In the genomic region with DNA sequence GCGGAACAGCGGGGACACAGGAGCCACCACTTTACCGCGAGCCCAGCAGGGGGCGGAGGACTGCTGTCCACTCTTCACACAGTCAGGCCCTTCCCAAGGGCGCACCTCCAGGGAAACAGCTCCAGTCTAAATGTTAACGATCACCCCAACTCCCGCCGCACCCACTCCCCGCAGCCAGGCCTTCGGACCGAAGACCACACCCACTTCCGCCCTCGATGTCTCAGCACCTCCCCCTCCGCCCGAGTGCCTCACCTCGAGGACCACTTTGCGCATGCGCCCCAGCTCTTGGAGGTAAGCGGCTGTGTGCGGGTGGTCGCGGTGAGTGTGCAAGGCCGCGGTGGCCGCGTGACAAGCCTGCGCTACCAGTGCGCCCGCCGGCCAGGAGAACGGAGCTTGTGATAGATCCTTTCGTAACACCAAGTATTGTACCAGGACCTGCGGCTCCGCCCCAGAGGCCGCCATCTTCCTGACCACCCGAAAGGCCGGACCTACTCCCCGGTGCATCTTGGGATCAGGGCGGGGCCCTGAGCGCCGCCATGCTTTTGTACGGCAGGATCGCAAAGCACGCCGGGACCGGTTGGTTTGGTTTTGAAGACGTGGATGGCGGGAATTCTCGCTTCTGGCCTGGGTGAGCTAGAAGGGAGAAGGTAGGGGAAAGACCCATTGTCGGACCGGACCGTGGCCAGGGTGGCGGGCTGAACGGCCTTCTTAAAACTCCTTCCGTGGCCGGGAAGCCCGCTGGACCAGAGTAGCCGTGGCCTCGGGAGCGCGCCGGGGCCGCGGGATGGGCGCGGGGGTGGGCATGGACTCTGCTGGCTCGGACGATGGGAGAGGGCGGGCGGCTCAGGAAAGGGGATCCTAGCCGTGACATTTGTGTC, we compare ENCODE assay signal across 1 cellular context.
TF ChIP-seq lines count a peak whose summit lies in the region.

A gene with protein sequence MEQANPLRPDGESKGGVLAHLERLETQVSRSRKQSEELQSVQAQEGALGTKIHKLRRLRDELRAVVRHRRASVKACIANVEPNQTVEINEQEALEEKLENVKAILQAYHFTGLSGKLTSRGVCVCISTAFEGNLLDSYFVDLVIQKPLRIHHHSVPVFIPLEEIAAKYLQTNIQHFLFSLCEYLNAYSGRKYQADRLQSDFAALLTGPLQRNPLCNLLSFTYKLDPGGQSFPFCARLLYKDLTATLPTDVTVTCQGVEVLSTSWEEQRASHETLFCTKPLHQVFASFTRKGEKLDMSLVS (plus strand): TSS at position 552 of the 878 bp plus-strand sequence. CDS start 495 bp downstream, outside the sequence.
A gene with protein sequence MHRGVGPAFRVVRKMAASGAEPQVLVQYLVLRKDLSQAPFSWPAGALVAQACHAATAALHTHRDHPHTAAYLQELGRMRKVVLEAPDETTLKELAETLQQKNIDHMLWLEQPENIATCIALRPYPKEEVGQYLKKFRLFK (minus strand): TSS at position 518 of the 878 bp plus-strand sequence. CDS start 14 bp downstream, at position 504.

TF ChIP-seq in HepG2, 621 proteins besides CTCF, POLR2A, EP300 and RAD21 (continued from another document and continues in another):
- TF ChIP-seq, protein P1, sequence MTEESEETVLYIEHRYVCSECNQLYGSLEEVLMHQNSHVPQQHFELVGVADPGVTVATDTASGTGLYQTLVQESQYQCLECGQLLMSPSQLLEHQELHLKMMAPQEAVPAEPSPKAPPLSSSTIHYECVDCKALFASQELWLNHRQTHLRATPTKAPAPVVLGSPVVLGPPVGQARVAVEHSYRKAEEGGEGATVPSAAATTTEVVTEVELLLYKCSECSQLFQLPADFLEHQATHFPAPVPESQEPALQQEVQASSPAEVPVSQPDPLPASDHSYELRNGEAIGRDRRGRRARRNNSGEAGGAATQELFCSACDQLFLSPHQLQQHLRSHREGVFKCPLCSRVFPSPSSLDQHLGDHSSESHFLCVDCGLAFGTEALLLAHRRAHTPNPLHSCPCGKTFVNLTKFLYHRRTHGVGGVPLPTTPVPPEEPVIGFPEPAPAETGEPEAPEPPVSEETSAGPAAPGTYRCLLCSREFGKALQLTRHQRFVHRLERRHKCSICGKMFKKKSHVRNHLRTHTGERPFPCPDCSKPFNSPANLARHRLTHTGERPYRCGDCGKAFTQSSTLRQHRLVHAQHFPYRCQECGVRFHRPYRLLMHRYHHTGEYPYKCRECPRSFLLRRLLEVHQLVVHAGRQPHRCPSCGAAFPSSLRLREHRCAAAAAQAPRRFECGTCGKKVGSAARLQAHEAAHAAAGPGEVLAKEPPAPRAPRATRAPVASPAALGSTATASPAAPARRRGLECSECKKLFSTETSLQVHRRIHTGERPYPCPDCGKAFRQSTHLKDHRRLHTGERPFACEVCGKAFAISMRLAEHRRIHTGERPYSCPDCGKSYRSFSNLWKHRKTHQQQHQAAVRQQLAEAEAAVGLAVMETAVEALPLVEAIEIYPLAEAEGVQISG (CRISPR knock-in tag; IDR thresholded peaks at IDR 0.05) = peak; percentile 93
- no peak for TF ChIP-seq SMAD9 (CRISPR knock-in tag; IDR thresholded peaks at IDR 0.05)
- TF ChIP-seq, protein P2, sequence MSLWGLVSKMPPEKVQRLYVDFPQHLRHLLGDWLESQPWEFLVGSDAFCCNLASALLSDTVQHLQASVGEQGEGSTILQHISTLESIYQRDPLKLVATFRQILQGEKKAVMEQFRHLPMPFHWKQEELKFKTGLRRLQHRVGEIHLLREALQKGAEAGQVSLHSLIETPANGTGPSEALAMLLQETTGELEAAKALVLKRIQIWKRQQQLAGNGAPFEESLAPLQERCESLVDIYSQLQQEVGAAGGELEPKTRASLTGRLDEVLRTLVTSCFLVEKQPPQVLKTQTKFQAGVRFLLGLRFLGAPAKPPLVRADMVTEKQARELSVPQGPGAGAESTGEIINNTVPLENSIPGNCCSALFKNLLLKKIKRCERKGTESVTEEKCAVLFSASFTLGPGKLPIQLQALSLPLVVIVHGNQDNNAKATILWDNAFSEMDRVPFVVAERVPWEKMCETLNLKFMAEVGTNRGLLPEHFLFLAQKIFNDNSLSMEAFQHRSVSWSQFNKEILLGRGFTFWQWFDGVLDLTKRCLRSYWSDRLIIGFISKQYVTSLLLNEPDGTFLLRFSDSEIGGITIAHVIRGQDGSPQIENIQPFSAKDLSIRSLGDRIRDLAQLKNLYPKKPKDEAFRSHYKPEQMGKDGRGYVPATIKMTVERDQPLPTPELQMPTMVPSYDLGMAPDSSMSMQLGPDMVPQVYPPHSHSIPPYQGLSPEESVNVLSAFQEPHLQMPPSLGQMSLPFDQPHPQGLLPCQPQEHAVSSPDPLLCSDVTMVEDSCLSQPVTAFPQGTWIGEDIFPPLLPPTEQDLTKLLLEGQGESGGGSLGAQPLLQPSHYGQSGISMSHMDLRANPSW (CRISPR knock-in tag; IDR thresholded peaks at IDR 0.05; ENCODE audit: borderline replicate concordance) = peak; percentile 26; the same call in 1 of the 2 replicates
- TF ChIP-seq ZNF343 (CRISPR knock-in tag; IDR thresholded peaks at IDR 0.05) = peak; percentile 87; the same call in 1 of the 2 replicates
- TF ChIP-seq POLR2G (IDR thresholded peaks at IDR 0.05; ENCODE audit: low read depth, low read length) = peak; percentile 98
- TF ChIP-seq, protein P3, sequence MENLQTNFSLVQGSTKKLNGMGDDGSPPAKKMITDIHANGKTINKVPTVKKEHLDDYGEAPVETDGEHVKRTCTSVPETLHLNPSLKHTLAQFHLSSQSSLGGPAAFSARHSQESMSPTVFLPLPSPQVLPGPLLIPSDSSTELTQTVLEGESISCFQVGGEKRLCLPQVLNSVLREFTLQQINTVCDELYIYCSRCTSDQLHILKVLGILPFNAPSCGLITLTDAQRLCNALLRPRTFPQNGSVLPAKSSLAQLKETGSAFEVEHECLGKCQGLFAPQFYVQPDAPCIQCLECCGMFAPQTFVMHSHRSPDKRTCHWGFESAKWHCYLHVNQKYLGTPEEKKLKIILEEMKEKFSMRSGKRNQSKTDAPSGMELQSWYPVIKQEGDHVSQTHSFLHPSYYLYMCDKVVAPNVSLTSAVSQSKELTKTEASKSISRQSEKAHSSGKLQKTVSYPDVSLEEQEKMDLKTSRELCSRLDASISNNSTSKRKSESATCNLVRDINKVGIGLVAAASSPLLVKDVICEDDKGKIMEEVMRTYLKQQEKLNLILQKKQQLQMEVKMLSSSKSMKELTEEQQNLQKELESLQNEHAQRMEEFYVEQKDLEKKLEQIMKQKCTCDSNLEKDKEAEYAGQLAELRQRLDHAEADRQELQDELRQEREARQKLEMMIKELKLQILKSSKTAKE (CRISPR knock-in tag; IDR thresholded peaks at IDR 0.05; ENCODE audit: borderline replicate concordance) = 0 out of 2 replicates have a peak, but pooled peaks have one; percentile 64
- TF ChIP-seq HNF4A (CRISPR knock-in tag; IDR thresholded peaks at IDR 0.05) = no peak; the same call in 1 of the 2 replicates
- TF ChIP-seq TAF1 (CRISPR knock-in tag; IDR thresholded peaks at IDR 0.05) = peak; percentile 97
- peak; percentile 97 for TF ChIP-seq AHR (CRISPR knock-in tag; IDR thresholded peaks at IDR 0.05)
- peak; percentile 74 for TF ChIP-seq TEAD3 (CRISPR knock-in tag; optimal IDR thresholded peaks at IDR 0.05; ENCODE audit: borderline replicate concordance)
- TF ChIP-seq ZSCAN30 (CRISPR knock-in tag; IDR thresholded peaks at IDR 0.05) = no peak
- no peak for TF ChIP-seq TEAD2 (CRISPR knock-in tag; IDR thresholded peaks at IDR 0.05)
- peak; percentile 96 for TF ChIP-seq KMT2B (CRISPR knock-in tag; IDR thresholded peaks at IDR 0.05)
- no peak for TF ChIP-seq PITX1 (CRISPR knock-in tag; IDR thresholded peaks at IDR 0.05)
- TF ChIP-seq, protein P4, sequence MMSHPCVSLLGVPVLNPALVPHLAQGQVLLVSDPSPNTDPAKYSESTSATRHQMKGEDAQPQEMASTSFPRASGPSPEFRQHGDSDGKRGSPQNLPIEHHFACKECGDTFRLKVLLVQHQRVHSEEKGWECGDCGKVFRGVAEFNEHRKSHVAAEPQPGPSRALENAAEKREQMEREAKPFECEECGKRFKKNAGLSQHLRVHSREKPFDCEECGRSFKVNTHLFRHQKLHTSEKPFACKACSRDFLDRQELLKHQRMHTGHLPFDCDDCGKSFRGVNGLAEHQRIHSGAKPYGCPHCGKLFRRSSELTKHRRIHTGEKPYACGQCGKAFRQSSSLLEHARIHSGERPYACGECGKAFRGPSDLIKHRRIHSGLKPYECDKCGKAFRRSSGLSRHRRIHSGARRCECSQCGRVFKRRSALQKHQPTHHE (CRISPR knock-in tag; IDR thresholded peaks at IDR 0.05; ENCODE audit: borderline replicate concordance) = peak; percentile 62
- TF ChIP-seq MZF1 (CRISPR knock-in tag; IDR thresholded peaks at IDR 0.05; ENCODE audit: borderline replicate concordance) = no peak
- TF ChIP-seq NR2F2 (IDR thresholded peaks at IDR 0.05; ENCODE audit: borderline replicate concordance, low read depth) = no peak; the same call in 1 of the 2 replicates
- TF ChIP-seq, protein P5, sequence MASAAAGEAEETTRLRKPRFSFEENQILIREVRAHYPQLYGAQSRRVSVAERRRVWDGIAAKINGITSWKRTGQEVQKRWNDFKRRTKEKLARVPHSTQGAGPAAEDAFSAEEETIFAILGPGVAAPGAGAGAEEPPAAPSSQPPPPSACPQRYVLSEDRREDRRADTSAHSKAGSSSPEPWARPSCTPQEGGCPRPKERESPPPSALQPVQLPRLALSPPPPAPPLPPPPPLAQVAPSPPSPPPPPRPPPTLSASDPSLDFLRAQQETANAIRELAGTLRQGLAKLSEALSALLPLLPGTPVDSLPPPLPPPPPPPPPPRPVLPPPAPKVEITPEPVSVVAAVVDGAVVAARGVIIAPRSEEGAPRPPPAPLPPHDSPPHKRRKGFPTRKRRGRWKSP (CRISPR knock-in tag; IDR thresholded peaks at IDR 0.05) = peak; percentile 90
- 0 out of 2 replicates have a peak, but pooled peaks have one; percentile 52 for TF ChIP-seq FOXM1 (CRISPR knock-in tag; IDR thresholded peaks at IDR 0.05)
- TF ChIP-seq CHCHD3 (CRISPR knock-in tag; IDR thresholded peaks at IDR 0.05) = peak; percentile 51; the same call in 1 of the 2 replicates
- TF ChIP-seq HOXA7 (CRISPR knock-in tag; IDR thresholded peaks at IDR 0.05) = no peak
- TF ChIP-seq, protein P6, sequence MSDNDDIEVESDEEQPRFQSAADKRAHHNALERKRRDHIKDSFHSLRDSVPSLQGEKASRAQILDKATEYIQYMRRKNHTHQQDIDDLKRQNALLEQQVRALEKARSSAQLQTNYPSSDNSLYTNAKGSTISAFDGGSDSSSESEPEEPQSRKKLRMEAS (IDR thresholded peaks at IDR 0.05) = peak; percentile 84
- TF ChIP-seq, protein P7, sequence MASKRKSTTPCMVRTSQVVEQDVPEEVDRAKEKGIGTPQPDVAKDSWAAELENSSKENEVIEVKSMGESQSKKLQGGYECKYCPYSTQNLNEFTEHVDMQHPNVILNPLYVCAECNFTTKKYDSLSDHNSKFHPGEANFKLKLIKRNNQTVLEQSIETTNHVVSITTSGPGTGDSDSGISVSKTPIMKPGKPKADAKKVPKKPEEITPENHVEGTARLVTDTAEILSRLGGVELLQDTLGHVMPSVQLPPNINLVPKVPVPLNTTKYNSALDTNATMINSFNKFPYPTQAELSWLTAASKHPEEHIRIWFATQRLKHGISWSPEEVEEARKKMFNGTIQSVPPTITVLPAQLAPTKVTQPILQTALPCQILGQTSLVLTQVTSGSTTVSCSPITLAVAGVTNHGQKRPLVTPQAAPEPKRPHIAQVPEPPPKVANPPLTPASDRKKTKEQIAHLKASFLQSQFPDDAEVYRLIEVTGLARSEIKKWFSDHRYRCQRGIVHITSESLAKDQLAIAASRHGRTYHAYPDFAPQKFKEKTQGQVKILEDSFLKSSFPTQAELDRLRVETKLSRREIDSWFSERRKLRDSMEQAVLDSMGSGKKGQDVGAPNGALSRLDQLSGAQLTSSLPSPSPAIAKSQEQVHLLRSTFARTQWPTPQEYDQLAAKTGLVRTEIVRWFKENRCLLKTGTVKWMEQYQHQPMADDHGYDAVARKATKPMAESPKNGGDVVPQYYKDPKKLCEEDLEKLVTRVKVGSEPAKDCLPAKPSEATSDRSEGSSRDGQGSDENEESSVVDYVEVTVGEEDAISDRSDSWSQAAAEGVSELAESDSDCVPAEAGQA (IDR thresholded peaks at IDR 0.05; ENCODE audit: low read depth) = peak; percentile 93
- TF ChIP-seq, protein P7 (CRISPR knock-in tag; IDR thresholded peaks at IDR 0.05; ENCODE audit: borderline replicate concordance) = no peak
- TF ChIP-seq, protein P8, sequence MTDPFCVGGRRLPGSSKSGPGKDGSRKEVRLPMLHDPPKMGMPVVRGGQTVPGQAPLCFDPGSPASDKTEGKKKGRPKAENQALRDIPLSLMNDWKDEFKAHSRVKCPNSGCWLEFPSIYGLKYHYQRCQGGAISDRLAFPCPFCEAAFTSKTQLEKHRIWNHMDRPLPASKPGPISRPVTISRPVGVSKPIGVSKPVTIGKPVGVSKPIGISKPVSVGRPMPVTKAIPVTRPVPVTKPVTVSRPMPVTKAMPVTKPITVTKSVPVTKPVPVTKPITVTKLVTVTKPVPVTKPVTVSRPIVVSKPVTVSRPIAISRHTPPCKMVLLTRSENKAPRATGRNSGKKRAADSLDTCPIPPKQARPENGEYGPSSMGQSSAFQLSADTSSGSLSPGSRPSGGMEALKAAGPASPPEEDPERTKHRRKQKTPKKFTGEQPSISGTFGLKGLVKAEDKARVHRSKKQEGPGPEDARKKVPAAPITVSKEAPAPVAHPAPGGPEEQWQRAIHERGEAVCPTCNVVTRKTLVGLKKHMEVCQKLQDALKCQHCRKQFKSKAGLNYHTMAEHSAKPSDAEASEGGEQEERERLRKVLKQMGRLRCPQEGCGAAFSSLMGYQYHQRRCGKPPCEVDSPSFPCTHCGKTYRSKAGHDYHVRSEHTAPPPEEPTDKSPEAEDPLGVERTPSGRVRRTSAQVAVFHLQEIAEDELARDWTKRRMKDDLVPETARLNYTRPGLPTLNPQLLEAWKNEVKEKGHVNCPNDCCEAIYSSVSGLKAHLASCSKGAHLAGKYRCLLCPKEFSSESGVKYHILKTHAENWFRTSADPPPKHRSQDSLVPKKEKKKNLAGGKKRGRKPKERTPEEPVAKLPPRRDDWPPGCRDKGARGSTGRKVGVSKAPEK (CRISPR knock-in tag; IDR thresholded peaks at IDR 0.05; ENCODE audit: borderline replicate concordance) = no peak
- peak; percentile 59; the same call in 1 of the 2 replicates for TF ChIP-seq ZKSCAN8 (CRISPR knock-in tag; IDR thresholded peaks at IDR 0.05; ENCODE audit: borderline replicate concordance)
- no peak for TF ChIP-seq ZKSCAN5 (CRISPR knock-in tag; IDR thresholded peaks at IDR 0.05)
- 0 out of 2 replicates have a peak, but pooled peaks have one; percentile 64 for TF ChIP-seq ZNF839 (CRISPR knock-in tag; IDR thresholded peaks at IDR 0.05; ENCODE audit: borderline replicate concordance)
